In genomic region chr12:2691340-2692111, GRCh38 we compare ENCODE assay signal across 8 cellular contexts.
A peak's percentile ranks its signal among the peaks of the same experiment; 100 is the strongest.
DNase-seq lines count a peak whose midpoint lies in the region; ATAC-seq lines count a peak whose summit lies in the region.

No MANE protein-coding gene starts in this region.

- ATAC-seq in GM18511 (IDR thresholded peaks at IDR 0.05; ENCODE audit: unreplicated experiment) (peak; percentile 81), HG02870 (IDR thresholded peaks at IDR 0.05; ENCODE audit: unreplicated experiment) (peak; percentile 64)

- H3K9me3 ChIP-seq in NT2/D1 (ENCODE audit: insufficient read depth, low read length) (no peaks in the 10 kb centered on the region), GM23248 (ENCODE audit: low read depth) (no peaks in the 10 kb centered on the region)

- peak overlapping the region; percentile 85 for H3K4me3 Mint-ChIP-seq in activated naive CD8-positive, alpha-beta T cell treated with anti-CD3 and anti-CD28 coated beads for 36 hours

- no peak overlapping the region for H3K4me2 ChIP-seq in GM23248 (ENCODE audit: unreplicated experiment)

- peak overlapping the region; percentile 92 for H3K9ac ChIP-seq in NT2/D1 (ENCODE audit: insufficient read length, low read depth)
- H3K9ac ChIP-seq in GM23248 = no peak overlapping the region

- H2AFZ ChIP-seq in GM23248 = no peak overlapping the region

- no peak overlapping the region for H3K27ac ChIP-seq in GM23248

- peaks cover 40% of the 10 kb centered on the region for H3K4me1 Mint-ChIP-seq in activated naive CD8-positive, alpha-beta T cell treated with anti-CD3 and anti-CD28 coated beads for 36 hours

- H3K9me2 ChIP-seq in GM23248 (ENCODE audit: insufficient read depth) = no peaks in the 10 kb centered on the region

- H3K27me3 ChIP-seq in NT2/D1 (ENCODE audit: insufficient read depth, insufficient read length) = peaks cover 58% of the 10 kb centered on the region
- H3K27me3 ChIP-seq in GM23248 (replicated peaks; ENCODE audit: insufficient read depth) = no peaks in the 10 kb centered on the region

- no peaks in the 10 kb centered on the region for H3F3A ChIP-seq in GM23248 (ENCODE audit: insufficient read depth)

- DNase-seq in NT2/D1 (ENCODE audit: low read depth, low spot score) = peak; percentile 57
- DNase-seq in activated naive CD8-positive, alpha-beta T cell treated with anti-CD3 and anti-CD28 coated beads for 36 hours = peak; percentile 72
- peak; percentile 76 for DNase-seq in left kidney (ENCODE audit: low read depth, low spot score)
- DNase-seq in stimulated activated CD8-positive, alpha-beta memory T cell treated with anti-CD3 and anti-CD28 coated beads, Interleukin-4, amount 100 ng/mL, for 24 hours (ENCODE audit: low read depth) = peak; percentile 23
- DNase-seq in globus pallidus (ENCODE audit: low spot score) = no peak
- DNase-seq in GM23248 = no peak

- in situ Hi-C loops in GM23248 (cut with MboI) = no loop called here

- peak overlapping the region; percentile 89 for H3K27ac Mint-ChIP-seq in activated naive CD8-positive, alpha-beta T cell treated with anti-CD3 and anti-CD28 coated beads for 36 hours

- no peaks in the 10 kb centered on the region for H4K20me1 ChIP-seq in GM23248 (ENCODE audit: insufficient read depth)

- no peaks in the 10 kb centered on the region for H3K9me3 Mint-ChIP-seq in activated naive CD8-positive, alpha-beta T cell treated with anti-CD3 and anti-CD28 coated beads for 36 hours

- 83 to 90% methylated on average over 40 to 63 of the region's 63 CpGs for WGBS in GM23248 (ENCODE audit: low coverage in 1 of 2, low lambda C conversion rate in 2 of 2, missing lambda C conversion rate in 2 of 2), 2 experiments

- no peaks in the 10 kb centered on the region for H3K36me3 ChIP-seq in NT2/D1 (ENCODE audit: insufficient read depth, insufficient read length, low read length)
- H3K36me3 ChIP-seq in GM23248 (ENCODE audit: low read depth) = peaks cover 4% of the 10 kb centered on the region; the same call in 1 of the 2 replicates

- peaks cover 14% of the 10 kb centered on the region for H3K4me1 ChIP-seq in NT2/D1 (ENCODE audit: insufficient read depth, insufficient read length)
- H3K4me1 ChIP-seq in GM23248 (ENCODE audit: insufficient read depth) = no peaks in the 10 kb centered on the region

- H3K4me3 ChIP-seq in NT2/D1 (ENCODE audit: insufficient read length, low read depth) (peak overlapping the region; percentile 77), GM23248 (no peak overlapping the region)

- no peaks in the 10 kb centered on the region for H3K36me3 Mint-ChIP-seq in activated naive CD8-positive, alpha-beta T cell treated with anti-CD3 and anti-CD28 coated beads for 36 hours

- H3K27me3 Mint-ChIP-seq in activated naive CD8-positive, alpha-beta T cell treated with anti-CD3 and anti-CD28 coated beads for 36 hours = no peaks in the 10 kb centered on the region

- no peaks in the 10 kb centered on the region for H3K79me2 ChIP-seq in GM23248 (ENCODE audit: insufficient read depth)

Comparison
In these comparisons a context has a peak if more than half of its experiments do, and no peak if none do; other contexts are left out.
1. DNase-seq: peak in NT2/D1 (single experiment), activated naive CD8-positive, alpha-beta T cell treated with anti-CD3 and anti-CD28 coated beads for 36 hours (single experiment), left kidney (single experiment) and stimulated activated CD8-positive, alpha-beta memory T cell treated with anti-CD3 and anti-CD28 coated beads, Interleukin-4, amount 100 ng/mL, for 24 hours (single experiment); none in globus pallidus (single experiment) and GM23248 (single experiment).